ENCODE assay signal across 8 cellular contexts in genomic region chr1:110407260-110408210, GRCh38. TPM values are rescaled to one million over a fixed set of nuclear protein-coding genes. Genes with fewer than 3 reads are reported as not detected.
DNase-seq lines count a peak whose midpoint lies in the region; ATAC-seq and TF ChIP-seq lines count a peak whose summit lies in the region.

TSS of gene LAMTOR5 (minus strand) at chr1:110407694. CDS start at chr1:110407620, 74 bp downstream.

- peak within 1 kb of the TSS; percentile 92 for H3K27ac Mint-ChIP-seq in activated T-cell treated with anti-CD3 and anti-CD28 coated beads, Interleukin-2, amount 50 U/mL, for 72 hours

- H3K27me3 Mint-ChIP-seq in activated T-cell treated with anti-CD3 and anti-CD28 coated beads, Interleukin-2, amount 50 U/mL, for 72 hours (ENCODE audit: low read depth), result no peaks in the 10 kb centered on the region

- WGBS in esophagus muscularis mucosa, result under 1% methylated on average over 32 of the region's 76 CpGs

- DNase-seq in DMS53 treated with DMSO at 0.1 percent for 48 hours (lab: John Stamatoyannopoulos, UW; ENCODE audit: unreplicated experiment) (peak; percentile 87), KBM-7 (peak; percentile 95), Peyer's patch (peak; percentile 91 to 97 (median 95)), esophagus muscularis mucosa (ENCODE audit: extremely low spot score) (peak; percentile 98)
- peak; percentile 92 to 94 for DNase-seq in activated T-cell treated with anti-CD3 and anti-CD28 coated beads, Interleukin-2, amount 50 U/mL, for 72 hours
- DNase-seq in stimulated activated CD8-positive, alpha-beta memory T cell treated with anti-CD3 and anti-CD28 coated beads, Interleukin-7, amount 100 ng/mL, for 4 hours (ENCODE audit: low read depth in 2 of 2), result peak; percentile 83 to 86

- peaks cover 2 to 6% of the 10 kb centered on the region in 2 donors for H3K36me3 Mint-ChIP-seq in activated T-cell treated with anti-CD3 and anti-CD28 coated beads, Interleukin-2, amount 50 U/mL, for 72 hours (ENCODE audit: insufficient read depth in 2 of 2)

- no peak for TF ChIP-seq EP300 in esophagus muscularis mucosa (IDR thresholded peaks at IDR 0.05)

- peak within 1 kb of the TSS; percentile 84 to 94 (median 92) for H3K4me3 ChIP-seq in Peyer's patch
- H3K4me3 ChIP-seq in esophagus muscularis mucosa, result peak within 1 kb of the TSS; percentile 90 to 97 (median 94)
- H3K4me3 ChIP-seq in muscle layer of duodenum (ENCODE audit: low read depth in 1 of 2, low read length in 2 of 2), result peak within 1 kb of the TSS; percentile 88 to 91

- TF ChIP-seq POLR2A in Peyer's patch (IDR thresholded peaks at IDR 0.05) (peak; percentile 78 to 85), esophagus muscularis mucosa (IDR thresholded peaks at IDR 0.05; ENCODE audit: low read depth) (peak; percentile 89)

- H3K27me3 ChIP-seq in Peyer's patch, result no peaks in the 10 kb centered on the region
- no peaks in the 10 kb centered on the region for H3K27me3 ChIP-seq in esophagus muscularis mucosa
- H3K27me3 ChIP-seq in muscle layer of duodenum (ENCODE audit: low read depth, low read length), result no peaks in the 10 kb centered on the region

- in situ Hi-C loops in KBM-7 (cut with MboI; ENCODE audit: low pct_unique_long_range_greater_than_20kb, low sequenced_read_pairs), result no loop called here

- H3K27ac ChIP-seq in Peyer's patch (peak within 1 kb of the TSS; percentile 93 to 96 (median 93)), esophagus muscularis mucosa (replicated peaks in 1 of 4) (peak within 1 kb of the TSS; percentile 94 to 96 (median 96)), muscle layer of duodenum (ENCODE audit: low read length) (peak within 1 kb of the TSS; percentile 99)

- H3K4me1 ChIP-seq in Peyer's patch, result peaks cover 0 to 25% (median 4%) of the 10 kb centered on the region in 4 donors
- H3K4me1 ChIP-seq in esophagus muscularis mucosa, result peaks cover 20 to 30% (median 25%) of the 10 kb centered on the region in 4 donors
- H3K4me1 ChIP-seq in muscle layer of duodenum (ENCODE audit: control insufficient read depth in 1 of 2, insufficient read depth in 2 of 2, low read length in 2 of 2), result peaks cover 0 to 17% of the 10 kb centered on the region in 2 donors

- peaks cover 0 to 34% (median 0%) of the 10 kb centered on the region in 3 donors for H3K36me3 ChIP-seq in Peyer's patch
- peaks cover 19 to 33% (median 33%) of the 10 kb centered on the region in 4 donors for H3K36me3 ChIP-seq in esophagus muscularis mucosa
- peaks cover 12 to 26% of the 10 kb centered on the region in 2 donors for H3K36me3 ChIP-seq in muscle layer of duodenum (ENCODE audit: control insufficient read depth in 1 of 2, insufficient read depth in 2 of 2, low read length in 2 of 2)

- TF ChIP-seq CTCF in Peyer's patch (IDR thresholded peaks at IDR 0.05) (peak in 4 of 6 experiments; percentile 11 to 39 (median 24)), esophagus muscularis mucosa (IDR thresholded peaks at IDR 0.05) (peak; percentile 15 to 34 (median 16))

- intact Hi-C loops in esophagus muscularis mucosa (cut with DNase I), result loop anchor here (5.0 kb wide), 1 partner anchor 65 kb away; no protein-coding TSS in a partner anchor

- peak; percentile 91 for ATAC-seq in GM21619 (IDR thresholded peaks at IDR 0.05; ENCODE audit: unreplicated experiment)
- peak; percentile 97 to 98 for ATAC-seq in activated T-cell treated with anti-CD3 and anti-CD28 coated beads, Interleukin-2, amount 50 U/mL, for 72 hours (replicated peaks in 1 of 2)

- peak within 1 kb of the TSS; percentile 97 to 100 for H3K4me3 Mint-ChIP-seq in activated T-cell treated with anti-CD3 and anti-CD28 coated beads, Interleukin-2, amount 50 U/mL, for 72 hours

- peaks cover 23% of the 10 kb centered on the region for H3K4me1 Mint-ChIP-seq in activated T-cell treated with anti-CD3 and anti-CD28 coated beads, Interleukin-2, amount 50 U/mL, for 72 hours (ENCODE audit: low read depth)

- H3K9me3 Mint-ChIP-seq in activated T-cell treated with anti-CD3 and anti-CD28 coated beads, Interleukin-2, amount 50 U/mL, for 72 hours, result no peaks in the 10 kb centered on the region

- H3K9me3 ChIP-seq in Peyer's patch (no peaks in the 10 kb centered on the region), esophagus muscularis mucosa (no peaks in the 10 kb centered on the region), muscle layer of duodenum (ENCODE audit: control insufficient read depth in 1 of 2, low read length in 2 of 2) (no peaks in the 10 kb centered on the region)

RNA-seq across cellular contexts. Expression of gene LAMTOR5, which starts in this region (rescaled TPM):
- total RNA-seq in Peyer's patch, result 10 to 100 TPM; 45.1 to 99.0 (median 65.5) TPM
- 100 to 1,000 TPM in 1 of 2 donors, 10 to 100 TPM in 1; 89.2 to 101 TPM for total RNA-seq in activated T-cell treated with anti-CD3 and anti-CD28 coated beads, Interleukin-2, amount 50 U/mL, for 72 hours
- total RNA-seq in esophagus muscularis mucosa, result 100 to 1,000 TPM in 1 of 4 donors, 10 to 100 TPM in 3; 59.9 to 113 (median 71.0) TPM

Comparison
In these comparisons a context has a peak if more than half of its experiments do, and no peak if none do; other contexts are left out.
1. Peak in every context shown above with its lines: DNase-seq, ATAC-seq, H3K4me3 ChIP-seq and H3K27ac ChIP-seq.